Comparison of ENCODE assay signal across 8 cellular contexts in the genomic region with DNA sequence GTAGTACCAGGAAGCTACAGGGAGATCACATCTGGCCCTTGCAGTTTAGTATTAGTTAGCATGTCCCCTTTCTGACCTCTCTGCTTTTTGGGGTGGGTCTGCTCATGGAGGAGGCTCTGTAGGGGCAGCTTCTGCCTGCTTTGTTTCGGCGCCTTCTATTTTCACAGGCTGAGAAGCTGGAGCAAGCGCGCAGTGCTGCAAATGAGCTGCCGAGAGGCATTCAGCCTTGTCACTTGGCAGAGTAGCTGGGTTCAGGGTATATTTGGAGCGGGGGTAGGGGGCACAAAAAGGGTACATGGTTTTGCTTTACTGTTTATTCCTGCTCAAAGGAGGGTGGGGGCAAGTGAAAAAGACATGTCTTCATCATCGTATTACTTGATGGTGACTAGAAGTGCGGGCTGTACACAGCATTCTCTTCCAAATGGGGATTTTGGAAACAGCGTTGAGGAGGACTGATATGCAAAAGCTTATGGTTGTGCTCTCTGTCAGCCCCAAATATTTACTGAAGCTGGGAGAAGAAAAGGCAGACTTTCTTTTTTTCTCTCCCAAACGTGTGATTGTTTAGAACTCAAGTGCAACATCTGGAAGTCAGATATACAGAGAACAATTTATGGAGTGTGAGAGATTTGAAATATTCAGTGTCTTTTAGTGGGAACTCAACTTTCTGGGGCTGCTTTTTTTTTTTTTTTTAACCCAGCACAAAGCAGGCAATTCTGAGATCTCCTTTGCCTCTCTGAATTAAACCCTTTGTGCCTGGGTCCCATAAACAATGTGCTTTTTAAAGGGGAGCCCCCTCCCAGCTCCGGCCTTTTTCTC.
DNase-seq lines count a peak whose midpoint lies in the region; ATAC-seq, FAIRE-seq and TF ChIP-seq lines count a peak whose summit lies in the region.

No MANE protein-coding gene starts in this region.

- TF ChIP-seq POLR2A in GM12878 (IDR thresholded peaks at IDR 0.05; ENCODE audit: low read depth, low read length): peak; percentile 52; the same call in 1 of the 2 replicates

- no peak overlapping the region for H3K18ac ChIP-seq in mesendoderm (ENCODE audit: low read length)

- H3K36me3 Mint-ChIP-seq in activated T-cell treated with anti-CD3 and anti-CD28 coated beads, Interleukin-2, amount 50 U/mL, for 24 hours (ENCODE audit: low read depth): peaks cover 5% of the 10 kb centered on the region
- H3K36me3 Mint-ChIP-seq in activated T-cell treated with anti-CD3 and anti-CD28 coated beads, Interleukin-2, amount 50 U/mL, for 4 hours (ENCODE audit: insufficient read depth): peaks cover 10% of the 10 kb centered on the region
- H3K36me3 Mint-ChIP-seq in type B pancreatic cell: peaks cover 5% of the 10 kb centered on the region

- no peak overlapping the region for H2AK5ac ChIP-seq in mesendoderm (ENCODE audit: low read length)

- no peak; a peak in 1 of 4 replicates for TF ChIP-seq EP300 in GM12878 (IDR thresholded peaks at IDR 0.05; ENCODE audit: borderline replicate concordance in 1 of 2, control insufficient read depth in 1 of 2, low read depth in 2 of 2, low read length in 2 of 2)

- in situ Hi-C loops in GM12878 (cut with MboI): no loop called here

- peaks cover 28% of the 10 kb centered on the region for H3K4me1 ChIP-seq in GM12878 (ENCODE audit: control insufficient read depth, insufficient read depth, low read length)
- no peaks in the 10 kb centered on the region for H3K4me1 ChIP-seq in mesendoderm (ENCODE audit: control insufficient read depth, low read depth, low read length)

- H2BK120ac ChIP-seq in mesendoderm (ENCODE audit: low read depth, low read length): no peak overlapping the region

- intact Hi-C loops in GM12878 (cut with micrococcal nuclease; ENCODE audit: unreplicated experiment): loop anchor here (1.0 to 10.0 kb wide), 3 partner anchors 15 to 441 kb away; no protein-coding TSS in a partner anchor

- H3K56ac ChIP-seq in mesendoderm (ENCODE audit: low read length): no peak overlapping the region

- no peaks in the 10 kb centered on the region for H4K20me1 ChIP-seq in GM12878 (ENCODE audit: control insufficient read depth, insufficient read depth)

- no peak overlapping the region for H3K4ac ChIP-seq in mesendoderm (ENCODE audit: low read depth, low read length)

- H3K36me3 ChIP-seq in GM12878 (ENCODE audit: control insufficient read depth in 2 of 2, insufficient read depth in 2 of 2, low read length in 1 of 2) (peaks cover 0 to 3% of the 10 kb centered on the region in 2 experiments; a peak in 2 of 4 replicates), mesendoderm (ENCODE audit: control insufficient read depth, insufficient read depth, low read length) (no peaks in the 10 kb centered on the region)

- WGBS in GM12878 (ENCODE audit: insufficient coverage, insufficient replicate concordance, low lambda C conversion rate, missing lambda C conversion rate): 3% methylated on average over 11 of the region's 11 CpGs
- WGBS in mesendoderm (ENCODE audit: extremely low coverage, insufficient coverage, low lambda C conversion rate): no CpG with 5 or more reads among the region's 11 CpGs

- H3K27me3 Mint-ChIP-seq in activated T-cell treated with anti-CD3 and anti-CD28 coated beads, Interleukin-2, amount 50 U/mL, for 24 hours: no peaks in the 10 kb centered on the region
- H3K27me3 Mint-ChIP-seq in activated T-cell treated with anti-CD3 and anti-CD28 coated beads, Interleukin-2, amount 50 U/mL, for 4 hours (ENCODE audit: low read depth): no peaks in the 10 kb centered on the region
- peaks cover 72% of the 10 kb centered on the region for H3K27me3 Mint-ChIP-seq in type B pancreatic cell

- H3K9ac ChIP-seq in GM12878 (ENCODE audit: control insufficient read depth, insufficient read depth, low read length) (peak overlapping the region; percentile 93), mesendoderm (ENCODE audit: low read length) (no peak overlapping the region)

- POLR2A ChIA-PET in GM12878 (lab: Charles Lee): interaction anchor here (0.6 to 4.1 kb wide), 18 partner anchors 12 to 117 kb away, joined by 3 to 106 read pairs (median 5); no protein-coding TSS in a partner anchor

- DNase-seq in activated T-cell treated with anti-CD3 and anti-CD28 coated beads, Interleukin-2, amount 50 U/mL, for 24 hours: no peak
- DNase-seq in activated T-cell treated with anti-CD3 and anti-CD28 coated beads, Interleukin-2, amount 50 U/mL, for 4 hours: no peak
- DNase-seq in GM12878 (ENCODE audit: low read depth, low spot score): no peak
- DNase-seq in mesendoderm: no peak
- no peak for DNase-seq in type B pancreatic cell (ENCODE audit: extremely low spot score, unreplicated experiment)
- DNase-seq in AG20443 (ENCODE audit: low spot score): no peak
- no peak for DNase-seq in NCI-H1092 treated with DMSO at 0.1 percent for 48 hours (lab: John Stamatoyannopoulos, UW)

- H2AFZ ChIP-seq in GM12878 (ENCODE audit: control insufficient read depth, low read depth, low read length): peak overlapping the region; percentile 61

- H3K9me3 ChIP-seq in GM12878 (replicated peaks; ENCODE audit: control insufficient read depth, insufficient read depth, low read length): no peaks in the 10 kb centered on the region

- no peak for ATAC-seq in activated T-cell treated with anti-CD3 and anti-CD28 coated beads, Interleukin-2, amount 50 U/mL, for 4 hours
- peak; percentile 14 for ATAC-seq in GM12878
- no peak for ATAC-seq in GM21529 (IDR thresholded peaks at IDR 0.05; ENCODE audit: unreplicated experiment)

- no peak overlapping the region for H3K4me3 Mint-ChIP-seq in activated T-cell treated with anti-CD3 and anti-CD28 coated beads, Interleukin-2, amount 50 U/mL, for 24 hours
- no peak overlapping the region for H3K4me3 Mint-ChIP-seq in activated T-cell treated with anti-CD3 and anti-CD28 coated beads, Interleukin-2, amount 50 U/mL, for 4 hours
- peak overlapping the region; percentile 91 for H3K4me3 Mint-ChIP-seq in type B pancreatic cell

- no peak overlapping the region for H2BK5ac ChIP-seq in mesendoderm (ENCODE audit: low read length)

- H3K4me2 ChIP-seq in GM12878 (ENCODE audit: control insufficient read depth, insufficient read depth): peak overlapping the region; percentile 100
- H3K4me2 ChIP-seq in mesendoderm (ENCODE audit: low read length): peak overlapping the region; percentile 60

- no peak for TF ChIP-seq RAD21 in GM12878 (IDR thresholded peaks at IDR 0.05; ENCODE audit: insufficient read depth, low read depth, low read length)

- TF ChIP-seq CTCF in GM12878 (IDR thresholded peaks at IDR 0.05 in 2 of 3, conservative IDR thresholded peaks at IDR 0.05 in 1 of 3; ENCODE audit: control insufficient read depth in 2 of 3, extremely low read depth in 1 of 3, insufficient read depth in 1 of 3, low read depth in 3 of 3, low read length in 3 of 3): no peak
- no peak for TF ChIP-seq CTCF in type B pancreatic cell (conservative IDR thresholded peaks at IDR 0.05)

- no peak overlapping the region for H3K23ac ChIP-seq in mesendoderm (ENCODE audit: low read length)

- H3K79me2 ChIP-seq in GM12878 (ENCODE audit: control insufficient read depth, insufficient read depth, low read length): peaks cover 65% of the 10 kb centered on the region
- H3K79me2 ChIP-seq in mesendoderm (ENCODE audit: control insufficient read depth, insufficient read depth, low read length): no peaks in the 10 kb centered on the region

- no peaks in the 10 kb centered on the region for H3K9me3 Mint-ChIP-seq in activated T-cell treated with anti-CD3 and anti-CD28 coated beads, Interleukin-2, amount 50 U/mL, for 24 hours
- no peaks in the 10 kb centered on the region for H3K9me3 Mint-ChIP-seq in activated T-cell treated with anti-CD3 and anti-CD28 coated beads, Interleukin-2, amount 50 U/mL, for 4 hours
- peaks cover 4% of the 10 kb centered on the region for H3K9me3 Mint-ChIP-seq in type B pancreatic cell

- H3K27me3 ChIP-seq in GM12878 (replicated peaks in 1 of 2; ENCODE audit: control insufficient read depth in 2 of 2, insufficient read depth in 2 of 2, low read length in 1 of 2): no peaks in the 10 kb centered on the region
- H3K27me3 ChIP-seq in mesendoderm (ENCODE audit: insufficient read depth, low read length, poor library complexity): no peaks in the 10 kb centered on the region

- peak overlapping the region; percentile 95 for H3K27ac ChIP-seq in GM12878 (ENCODE audit: control insufficient read depth, insufficient read depth)
- no peak overlapping the region for H3K27ac ChIP-seq in mesendoderm (ENCODE audit: low read depth, low read length)

- no peaks in the 10 kb centered on the region for H3K79me1 ChIP-seq in mesendoderm (ENCODE audit: low read length)

- SMC1A ChIA-PET in GM12878 (lab: Charles Lee; ENCODE audit: uncharacterized antibody, unreplicated experiment): interaction anchor here (0.7 to 18.3 kb wide), 24 partner anchors 9 to 444 kb away, joined by 3 to 417 read pairs (median 6); no protein-coding TSS in a partner anchor

- peaks cover 57% of the 10 kb centered on the region for H3K4me1 Mint-ChIP-seq in activated T-cell treated with anti-CD3 and anti-CD28 coated beads, Interleukin-2, amount 50 U/mL, for 24 hours (ENCODE audit: low read depth)
- H3K4me1 Mint-ChIP-seq in activated T-cell treated with anti-CD3 and anti-CD28 coated beads, Interleukin-2, amount 50 U/mL, for 4 hours (ENCODE audit: low read depth): peaks cover 59% of the 10 kb centered on the region
- peaks cover 17% of the 10 kb centered on the region for H3K4me1 Mint-ChIP-seq in type B pancreatic cell (ENCODE audit: unreplicated experiment)

- H3K4me3 ChIP-seq in GM12878 (peak overlapping the region; percentile 96), mesendoderm (ENCODE audit: low read length) (no peak overlapping the region)

- CTCF ChIA-PET in GM12878 (lab: Yijun Ruan, JAX): interaction anchor here (0.7 to 4.7 kb wide), 21 partner anchors 9 to 1070 kb away, joined by 3 to 38 read pairs (median 5); no protein-coding TSS in a partner anchor

- FAIRE-seq in GM12878 (lab: Jason Lieb, UNC): no peak

- no peak overlapping the region for H2BK15ac ChIP-seq in mesendoderm (replicated peaks; ENCODE audit: low read depth)

- BruUV-seq in GM12878 (replicated peaks; lab: Mats Ljungman, UMichigan): TSS peak; percentile 77

- RAD21 ChIA-PET in GM12878 (lab: Charles Lee; ENCODE audit: unreplicated experiment): interaction anchor here (0.7 to 7.3 kb wide), 27 partner anchors 10 to 555 kb away, joined by 3 to 87 read pairs (median 6); no protein-coding TSS in a partner anchor

- no peak overlapping the region for H4K8ac ChIP-seq in mesendoderm (ENCODE audit: low read depth, low read length)

- peak overlapping the region; percentile 98 for H3K27ac Mint-ChIP-seq in activated T-cell treated with anti-CD3 and anti-CD28 coated beads, Interleukin-2, amount 50 U/mL, for 24 hours
- H3K27ac Mint-ChIP-seq in type B pancreatic cell: no peak overlapping the region

- no peak overlapping the region for H4K5ac ChIP-seq in mesendoderm (ENCODE audit: low read length)

TF ChIP-seq in GM12878, 131 proteins besides CTCF, POLR2A, EP300 and RAD21 (continues in another document):
- TF ChIP-seq LARP7 (IDR thresholded peaks at IDR 0.05): no peak
- TF ChIP-seq RUNX3 (IDR thresholded peaks at IDR 0.05; ENCODE audit: low read length): no peak
- no peak for TF ChIP-seq SMAD5 (IDR thresholded peaks at IDR 0.05; ENCODE audit: low read depth)
- no peak for TF ChIP-seq WRNIP1 (IDR thresholded peaks at IDR 0.05; ENCODE audit: borderline replicate concordance, low read depth, low read length)
- no peak for TF ChIP-seq RAD51 (IDR thresholded peaks at IDR 0.05)
- TF ChIP-seq MTA3 (IDR thresholded peaks at IDR 0.05; ENCODE audit: borderline replicate concordance, low read length): no peak
